24 cellular contexts compared by ENCODE assay signal in genomic region chr3:40291471-40291870, GRCh38.
"Had no signal": no experiment of that assay in that cellular context is flagged by ENCODE, and none has a peak within 500 bp of the region (broad histone marks: within the 10 kb centered on the region; RNA-seq: fewer than 3 reads in every experiment).

No MANE protein-coding gene starts in this region.

- H3K27ac Mint-ChIP-seq: activated B cell treated with CpG ODN at 0.5 μM for 24 hours; activated CD4-positive, alpha-beta T cell treated with anti-CD3 and anti-CD28 coated beads, Interleukin-2, amount 10 ng/mL, durations not matched to agents 24 days and 14 days; activated naive CD4-positive, alpha-beta T cell treated with anti-CD3 and anti-CD28 coated beads, Interleukin-2, amount 50 U/mL, for 72 hours; activated naive CD8-positive, alpha-beta T cell treated with anti-CD3 and anti-CD28 coated beads, Interleukin-2, amount 50 U/mL, for 24 hours; T-helper 1 cell treated with Interleukin-12 subunit alpha and Interleukin-12 subunit beta and Interleukin-4 antibody, amounts not matched to agents 30 μg/mL and 1 μg/mL, for 36 hours had no signal

- H3K27me3 Mint-ChIP-seq: activated B cell treated with CpG ODN at 0.5 μM for 24 hours; activated CD4-positive, alpha-beta T cell treated with anti-CD3 and anti-CD28 coated beads, Interleukin-2, amount 10 ng/mL, durations not matched to agents 24 days and 14 days; activated CD8-positive, alpha-beta memory T cell treated with anti-CD3 and anti-CD28 coated beads, Interleukin-2, amount 10 ng/mL, durations not matched to agents 7 days and 5 days; activated naive CD8-positive, alpha-beta T cell treated with anti-CD3 and anti-CD28 coated beads, Interleukin-2, amount 50 U/mL, for 24 hours had no signal

- H3K27me3 ChIP-seq: brain microvascular endothelial cell, Peyer's patch had no signal

- H3K4me1 Mint-ChIP-seq: activated B cell treated with CpG ODN at 0.5 μM for 24 hours; activated CD4-positive, alpha-beta T cell treated with anti-CD3 and anti-CD28 coated beads, Interleukin-2, amount 10 ng/mL, durations not matched to agents 24 days and 14 days; activated naive CD8-positive, alpha-beta T cell treated with anti-CD3 and anti-CD28 coated beads, Interleukin-2, amount 50 U/mL, for 24 hours had no signal

- H3K4me3 Mint-ChIP-seq: activated B cell treated with CpG ODN at 0.5 μM for 24 hours; activated CD4-positive, alpha-beta T cell treated with anti-CD3 and anti-CD28 coated beads, Interleukin-2, amount 10 ng/mL, durations not matched to agents 24 days and 14 days; activated CD8-positive, alpha-beta memory T cell treated with anti-CD3 and anti-CD28 coated beads, Interleukin-2, amount 10 ng/mL, durations not matched to agents 7 days and 5 days; activated naive CD8-positive, alpha-beta T cell treated with anti-CD3 and anti-CD28 coated beads, Interleukin-2, amount 50 U/mL, for 24 hours; activated T-cell treated with anti-CD3 and anti-CD28 coated beads, Interleukin-2, amount 50 U/mL, for 4 hours; T-helper 1 cell treated with Interleukin-12 subunit alpha and Interleukin-12 subunit beta and Interleukin-4 antibody, amounts not matched to agents 30 μg/mL and 1 μg/mL, for 36 hours had no signal

- H3K9me3 Mint-ChIP-seq: activated CD4-positive, alpha-beta T cell treated with anti-CD3 and anti-CD28 coated beads, Interleukin-2, amount 10 ng/mL, durations not matched to agents 24 days and 14 days; activated naive CD4-positive, alpha-beta T cell treated with anti-CD3 and anti-CD28 coated beads, Interleukin-2, amount 50 U/mL, for 72 hours; activated naive CD8-positive, alpha-beta T cell treated with anti-CD3 and anti-CD28 coated beads, Interleukin-2, amount 50 U/mL, for 24 hours; activated T-cell treated with anti-CD3 and anti-CD28 coated beads, Interleukin-2, amount 50 U/mL, for 4 hours; T-helper 1 cell treated with Interleukin-12 subunit alpha and Interleukin-12 subunit beta and Interleukin-4 antibody, amounts not matched to agents 30 μg/mL and 1 μg/mL, for 36 hours had no signal

- H3K27ac ChIP-seq: brain microvascular endothelial cell, Peyer's patch had no signal

- H3K4me1 ChIP-seq: Peyer's patch had no signal

- H3K36me3 ChIP-seq: brain microvascular endothelial cell, Peyer's patch had no signal

- DNase-seq: activated B cell treated with CpG ODN at 0.5 μM for 24 hours; activated CD4-positive, alpha-beta T cell treated with anti-CD3 and anti-CD28 coated beads for 1 hour; activated CD4-positive, alpha-beta T cell treated with anti-CD3 and anti-CD28 coated beads, Interleukin-2, amount 10 ng/mL, durations not matched to agents 24 days and 14 days; activated CD4-positive, alpha-beta T cell treated with anti-CD3 and anti-CD28 coated beads, Interleukin-2, amount 50 U/mL, for 48 hours; activated CD8-positive, alpha-beta memory T cell treated with anti-CD3 and anti-CD28 coated beads, Interleukin-2, amount 10 ng/mL, durations not matched to agents 7 days and 5 days; activated effector memory CD4-positive, alpha-beta T cell treated with anti-CD3 and anti-CD28 coated beads, Interleukin-2, amount 50 U/mL, for 16 hours; activated naive CD4-positive, alpha-beta T cell treated with Interleukin-2 at 50 U/mL for 16 hours; activated naive CD8-positive, alpha-beta T cell treated with anti-CD3 and anti-CD28 coated beads, Interleukin-2, amount 50 U/mL, for 24 hours; activated T-cell treated with anti-CD3 and anti-CD28 coated beads, Interleukin-2, amount 50 U/mL, for 4 hours; amygdala; brain microvascular endothelial cell; Karpas-422; MM.1S; NCI-H1105; NCI-H1436; NCI-H1694 treated with DMSO at 0.1 percent for 48 hours; NCI-H2029 treated with DMSO at 0.1 percent for 48 hours; NCI-H446; NCI-H524; Peyer's patch; SHP77 treated with DMSO at 0.1 percent for 48 hours; T-helper 9 cell had no signal

- H3K4me3 ChIP-seq: Peyer's patch had no signal

- ATAC-seq: activated naive CD4-positive, alpha-beta T cell treated with anti-CD3 and anti-CD28 coated beads, Interleukin-2, amount 50 U/mL, for 72 hours; activated naive CD8-positive, alpha-beta T cell treated with anti-CD3 and anti-CD28 coated beads, Interleukin-2, amount 50 U/mL, for 24 hours; activated T-cell treated with anti-CD3 and anti-CD28 coated beads, Interleukin-2, amount 50 U/mL, for 4 hours had no signal

- H3K9me3 ChIP-seq: Peyer's patch had no signal
